ENCODE assay signal across 1 cellular context in the genomic region with DNA sequence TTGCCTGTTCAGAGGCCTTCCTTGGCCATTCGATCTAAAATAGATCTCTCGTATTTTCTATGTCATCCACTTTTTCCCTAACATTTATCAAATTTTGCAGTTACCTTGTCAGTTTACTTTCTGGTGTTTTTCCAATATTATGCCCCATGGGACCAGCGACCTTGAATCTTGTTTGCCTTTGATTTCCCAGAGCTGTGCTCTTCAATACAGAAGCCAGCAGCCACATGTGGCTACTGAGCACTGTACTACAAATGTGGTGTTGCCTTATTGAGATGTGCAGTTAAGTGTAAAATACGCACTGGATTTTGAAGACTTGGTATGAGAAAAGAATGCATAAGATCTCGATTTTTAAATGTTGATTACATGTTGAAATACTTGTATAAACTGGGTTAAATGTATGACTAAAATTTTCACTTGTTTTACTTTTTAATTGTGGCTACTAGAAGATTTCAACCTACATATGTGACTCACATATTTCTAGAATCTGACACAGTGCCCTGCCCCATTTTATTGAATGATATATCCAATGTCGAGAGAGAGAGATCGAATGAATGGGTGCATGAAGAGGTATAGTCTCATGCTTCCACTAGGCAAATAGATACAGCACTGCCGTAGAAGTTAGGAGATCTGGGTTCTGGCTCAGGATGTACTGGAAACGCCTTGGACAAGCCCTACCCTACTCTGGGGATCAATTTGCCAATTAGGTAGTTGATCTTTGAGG.
TF ChIP-seq lines count a peak whose summit lies in the region.

No MANE protein-coding gene starts in this region.

TF ChIP-seq in endothelial cell of umbilical vein, 7 proteins besides CTCF, POLR2A, EP300 and RAD21 (continued from another document):
- TF ChIP-seq JUN (IDR thresholded peaks at IDR 0.05; ENCODE audit: borderline replicate concordance, insufficient read depth, insufficient read length, low read depth) (no peak), FOS (IDR thresholded peaks at IDR 0.05; ENCODE audit: borderline replicate concordance, insufficient read depth, low read length) (no peak), EZH2 (IDR thresholded peaks at IDR 0.05; ENCODE audit: borderline replicate concordance, low read depth, low read length, severe bottlenecking) (no peak), MYC (IDR thresholded peaks at IDR 0.05; ENCODE audit: low read depth, low read length) (no peak), POLR2AphosphoS5 (IDR thresholded peaks at IDR 0.05; ENCODE audit: insufficient read depth, low read depth, low read length) (no peak), GATA2 (IDR thresholded peaks at IDR 0.05; ENCODE audit: insufficient read depth, insufficient read length, low read depth, low read length) (no peak)
